Comparison of ENCODE assay signal across 15 cellular contexts in genomic region chr12:836952-837351, GRCh38.
DNase-seq lines count a peak whose midpoint lies in the region; ATAC-seq and TF ChIP-seq lines count a peak whose summit lies in the region.
"Had no signal": no experiment of that assay in that cellular context is flagged by ENCODE, and none has a peak within 500 bp of the region (broad histone marks: within the 10 kb centered on the region; RNA-seq: fewer than 3 reads in every experiment).

No MANE protein-coding gene starts in this region.

- no peak for ATAC-seq in psoas muscle
- ATAC-seq: A549 had no signal

- no peaks in the 10 kb centered on the region for H3K27me3 ChIP-seq in SK-N-SH (ENCODE audit: insufficient read depth)
- H3K27me3 ChIP-seq in psoas muscle (ENCODE audit: insufficient read depth in 3 of 3, low read length in 2 of 3) = no peaks in the 10 kb centered on the region
- H3K27me3 ChIP-seq in dorsolateral prefrontal cortex = no peaks in the 10 kb centered on the region
- no peaks in the 10 kb centered on the region for H3K27me3 ChIP-seq in breast epithelium

- TF ChIP-seq CTCF in SK-N-SH (IDR thresholded peaks at IDR 0.05) (no peak), psoas muscle (IDR thresholded peaks at IDR 0.05) (no peak), dorsolateral prefrontal cortex (IDR thresholded peaks at IDR 0.05 in 54 of 56, conservative IDR thresholded peaks at IDR 0.05 in 2 of 56; ENCODE audit: low read depth in 1 of 56, partially characterized antibody in 56 of 56) (no peak), breast epithelium (IDR thresholded peaks at IDR 0.05) (no peak), GM20000 (IDR thresholded peaks at IDR 0.05; ENCODE audit: extremely low read depth, missing control alignments) (no peak)

- no peak overlapping the region for H2AFZ ChIP-seq in SK-N-SH (ENCODE audit: low read depth)

- CTCF ChIA-PET in SK-N-SH (lab: Yijun Ruan, JAX) = no interaction called here

- H4K20me1 ChIP-seq in SK-N-SH (ENCODE audit: insufficient read depth) = no peaks in the 10 kb centered on the region

- peaks cover 12% of the 10 kb centered on the region for H3F3A ChIP-seq in SK-N-SH (replicated peaks; ENCODE audit: insufficient read depth)

- POLR2A ChIA-PET in SK-N-SH (lab: Yijun Ruan, JAX) = no interaction called here

- H3K36me3 ChIP-seq in SK-N-SH (replicated peaks in 1 of 2; ENCODE audit: control insufficient read depth in 1 of 2, insufficient read depth in 2 of 2, low read length in 1 of 2) (peaks cover 18 to 28% of the 10 kb centered on the region in 2 experiments), psoas muscle (ENCODE audit: insufficient read depth in 1 of 2, low read depth in 1 of 2) (peaks cover 0 to 6% of the 10 kb centered on the region in 2 donors), breast epithelium (peaks cover 3% of the 10 kb centered on the region)

- in situ Hi-C loops in KBM-7 (cut with MboI; ENCODE audit: low pct_unique_long_range_greater_than_20kb, low sequenced_read_pairs) = no loop called here

- H3K9me2 ChIP-seq in SK-N-SH = no peaks in the 10 kb centered on the region

- H3K4me1 ChIP-seq in SK-N-SH (ENCODE audit: control insufficient read depth in 1 of 2, insufficient read depth in 2 of 2, low read depth in 1 of 2, low read length in 1 of 2) (peaks cover 0 to 9% of the 10 kb centered on the region in 2 experiments; a peak in 2 of 4 replicates), psoas muscle (peaks cover 31% of the 10 kb centered on the region), breast epithelium (no peaks in the 10 kb centered on the region)
- H3K4me1 ChIP-seq: A549, Caco-2 had no signal

- TF ChIP-seq RAD21 in SK-N-SH (IDR thresholded peaks at IDR 0.05; ENCODE audit: low read length) = no peak

- no peak overlapping the region for H3K4me3 ChIP-seq in SK-N-SH (ENCODE audit: low read depth in 2 of 2, low read length in 1 of 2)
- no peak overlapping the region for H3K4me3 ChIP-seq in psoas muscle
- H3K4me3 ChIP-seq in dorsolateral prefrontal cortex = no peak overlapping the region
- H3K4me3 ChIP-seq in breast epithelium = no peak overlapping the region
- H3K4me3 ChIP-seq: A549 had no signal

- H3K4me2 ChIP-seq in SK-N-SH = no peak overlapping the region
- H3K4me2 ChIP-seq: A549 had no signal

- H3K27ac ChIP-seq in SK-N-SH (ENCODE audit: low read depth in 2 of 2, low read length in 1 of 2) = peak overlapping the region in 1 of 2 experiments; percentile 60; a peak in 2 of 4 replicates
- peak overlapping the region; percentile 86 for H3K27ac ChIP-seq in psoas muscle
- peak overlapping the region in 1 of 59 donors; percentile 15 for H3K27ac ChIP-seq in dorsolateral prefrontal cortex
- H3K27ac ChIP-seq in breast epithelium = no peak overlapping the region
- H3K27ac ChIP-seq: 22Rv1, A549, C4-2B had no signal

- 84% methylated on average over 6 of the region's 6 CpGs for WGBS in SK-N-SH (ENCODE audit: low lambda C conversion rate)
- 92 to 97% (median 97%) methylated on average over 6 of the region's 6 CpGs for WGBS in psoas muscle, 3 donors

- TF ChIP-seq POLR2A in breast epithelium (IDR thresholded peaks at IDR 0.05) = no peak

- H3K9me3 ChIP-seq in SK-N-SH (no peaks in the 10 kb centered on the region), psoas muscle (no peaks in the 10 kb centered on the region), breast epithelium (no peaks in the 10 kb centered on the region)
- H3K9me3 ChIP-seq: A549, Caco-2 had no signal

- H3K9ac ChIP-seq in SK-N-SH = no peak overlapping the region

- TF ChIP-seq EP300 in SK-N-SH (IDR thresholded peaks at IDR 0.05; ENCODE audit: borderline replicate concordance in 1 of 2, low read depth in 1 of 2, low read length in 1 of 2) = peak in 1 of 2 experiments; percentile 72; a peak in 2 of 4 replicates

- H3K79me2 ChIP-seq in SK-N-SH (ENCODE audit: insufficient read depth) = peaks cover 24% of the 10 kb centered on the region

- DNase-seq in KBM-7 (peak; percentile 10), MV-4-11 (lab: John Stamatoyannopoulos, UW) (peak; percentile 25), SK-N-SH (peak; percentile 53), psoas muscle (no peak), dorsolateral prefrontal cortex (no peak), breast epithelium (ENCODE audit: low spot score in 2 of 2) (no peak), GM20000 (ENCODE audit: low spot score) (no peak)
- DNase-seq: Caco-2; CD4-positive, alpha-beta T cell; DMS79 treated with DMSO at 0.1 percent for 48 hours; GF-D8; H9 had no signal

- intact Hi-C loops in psoas muscle (cut with DNase I) (no loop called here), dorsolateral prefrontal cortex (cut with DNase I) (no loop called here), breast epithelium (cut with DNase I; ENCODE audit: low total_unique reads) (no loop called here)

TF ChIP-seq in SK-N-SH, 30 proteins besides CTCF, POLR2A, EP300 and RAD21 (continues in another document):
- TF ChIP-seq SIN3A (IDR thresholded peaks at IDR 0.05; ENCODE audit: borderline replicate concordance, low read depth, low read length) (no peak), REST (IDR thresholded peaks at IDR 0.05; ENCODE audit: low read depth, low read length) (no peak), PBX3 (IDR thresholded peaks at IDR 0.05) (no peak), NRF1 (IDR thresholded peaks at IDR 0.05; ENCODE audit: low read depth, low read length) (no peak), USF1 (IDR thresholded peaks at IDR 0.05; ENCODE audit: borderline replicate concordance, low read depth) (no peak), MAX (IDR thresholded peaks at IDR 0.05; ENCODE audit: low read depth) (no peak), GABPA (IDR thresholded peaks at IDR 0.05; ENCODE audit: low read depth) (no peak), NFIC (IDR thresholded peaks at IDR 0.05; ENCODE audit: borderline replicate concordance) (no peak), GATA2 (CRISPR knock-in tag; IDR thresholded peaks at IDR 0.05) (peak; percentile 90), FOSL2 (IDR thresholded peaks at IDR 0.05; ENCODE audit: borderline replicate concordance, low read depth) (no peak), FOXJ3 (CRISPR knock-in tag; IDR thresholded peaks at IDR 0.05) (no peak), SMC3 (IDR thresholded peaks at IDR 0.05; ENCODE audit: low read depth, low read length) (no peak), TAF1 (IDR thresholded peaks at IDR 0.05; ENCODE audit: borderline replicate concordance, low read depth, low read length) (no peak), RCOR1 (IDR thresholded peaks at IDR 0.05; ENCODE audit: low read length) (peak; percentile 45; the same call in 1 of the 2 replicates), TEAD4 (IDR thresholded peaks at IDR 0.05; ENCODE audit: borderline replicate concordance, insufficient read depth) (no peak)

Comparison
In these comparisons a context has a peak if more than half of its experiments do, and no peak if none do; other contexts are left out.
1. DNase-seq: peak in KBM-7 (single experiment), MV-4-11 (single experiment) and SK-N-SH (single experiment); none in psoas muscle (0 of 2), dorsolateral prefrontal cortex (0 of 10), breast epithelium (0 of 2) and GM20000 (single experiment).